Comparison of ENCODE assay signal across 15 cellular contexts in genomic region chr14:32432813-32433538, GRCh38.
DNase-seq lines count a peak whose midpoint lies in the region; ATAC-seq and TF ChIP-seq lines count a peak whose summit lies in the region.
"Had no signal": no experiment of that assay in that cellular context is flagged by ENCODE, and none has a peak within 500 bp of the region (broad histone marks: within the 10 kb centered on the region; RNA-seq: fewer than 3 reads in every experiment).

No MANE protein-coding gene starts in this region.

- intact Hi-C loops in right cardiac atrium (cut with DNase I) = no loop called here
- intact Hi-C loops in naive thymus-derived CD4-positive, alpha-beta T cell (cut with micrococcal nuclease) = no loop called here

- H3K4me1 Mint-ChIP-seq in chondrocyte (ENCODE audit: low read depth) = peaks cover 30% of the 10 kb centered on the region
- H3K4me1 Mint-ChIP-seq in activated naive CD8-positive, alpha-beta T cell treated with anti-CD3 and anti-CD28 coated beads for 36 hours = peaks cover 2% of the 10 kb centered on the region
- H3K4me1 Mint-ChIP-seq in naive thymus-derived CD4-positive, alpha-beta T cell = peaks cover 0 to 1% (median 0%) of the 10 kb centered on the region in 7 donors
- H3K4me1 Mint-ChIP-seq: activated naive CD8-positive, alpha-beta T cell treated with anti-CD3 and anti-CD28 coated beads, Interleukin-2, amount 10 ng/mL, durations not matched to agents 7 days and 5 days had no signal

- peaks cover 5% of the 10 kb centered on the region in 2 donors for H3K36me3 ChIP-seq in stomach smooth muscle (ENCODE audit: control insufficient read depth in 2 of 2, insufficient read depth in 2 of 2, low read length in 2 of 2)
- H3K36me3 ChIP-seq in naive thymus-derived CD4-positive, alpha-beta T cell (ENCODE audit: control insufficient read depth in 2 of 3, insufficient read depth in 3 of 3, low read length in 3 of 3) = no peaks in the 10 kb centered on the region

- H3K36me3 Mint-ChIP-seq in chondrocyte (ENCODE audit: low read depth) = no peaks in the 10 kb centered on the region
- H3K36me3 Mint-ChIP-seq in activated naive CD8-positive, alpha-beta T cell treated with anti-CD3 and anti-CD28 coated beads for 36 hours = no peaks in the 10 kb centered on the region
- peaks cover 0 to 22% (median 4%) of the 10 kb centered on the region in 5 donors for H3K36me3 Mint-ChIP-seq in naive thymus-derived CD4-positive, alpha-beta T cell
- H3K36me3 Mint-ChIP-seq: activated naive CD8-positive, alpha-beta T cell treated with anti-CD3 and anti-CD28 coated beads, Interleukin-2, amount 10 ng/mL, durations not matched to agents 7 days and 5 days had no signal

- H3K27me3 ChIP-seq in right cardiac atrium (ENCODE audit: control insufficient read depth, insufficient read depth) (no peaks in the 10 kb centered on the region), stomach smooth muscle (ENCODE audit: control insufficient read depth in 1 of 2, insufficient read depth in 2 of 2, low read length in 2 of 2) (no peaks in the 10 kb centered on the region)
- H3K27me3 ChIP-seq in naive thymus-derived CD4-positive, alpha-beta T cell (ENCODE audit: control insufficient read depth in 2 of 2, insufficient read depth in 2 of 2, low read length in 2 of 2) = no peaks in the 10 kb centered on the region

- H3K4me3 ChIP-seq in right cardiac atrium (ENCODE audit: low read length) = no peak overlapping the region
- peak overlapping the region; percentile 40 to 64 for H3K4me3 ChIP-seq in stomach smooth muscle (ENCODE audit: low read length in 2 of 2)
- H3K4me3 ChIP-seq in naive thymus-derived CD4-positive, alpha-beta T cell (ENCODE audit: low read length) = no peak overlapping the region

- CTCF ChIA-PET in naive thymus-derived CD4-positive, alpha-beta T cell (lab: Charles Lee) = no interaction called here

- ATAC-seq in GM18868 (IDR thresholded peaks at IDR 0.05; ENCODE audit: unreplicated experiment) (peak; percentile 35), right cardiac atrium (peak; percentile 61 to 80), GM21390 (IDR thresholded peaks at IDR 0.05; ENCODE audit: unreplicated experiment) (no peak)
- ATAC-seq in naive thymus-derived CD4-positive, alpha-beta T cell = no peak
- ATAC-seq: Panc1 had no signal

- H3K9me3 Mint-ChIP-seq in chondrocyte (ENCODE audit: low read depth) = no peaks in the 10 kb centered on the region
- H3K9me3 Mint-ChIP-seq in activated naive CD8-positive, alpha-beta T cell treated with anti-CD3 and anti-CD28 coated beads for 36 hours = no peaks in the 10 kb centered on the region
- peaks cover 0 to 3% (median 0%) of the 10 kb centered on the region in 11 donors for H3K9me3 Mint-ChIP-seq in naive thymus-derived CD4-positive, alpha-beta T cell
- H3K9me3 Mint-ChIP-seq: activated naive CD8-positive, alpha-beta T cell treated with anti-CD3 and anti-CD28 coated beads, Interleukin-2, amount 10 ng/mL, durations not matched to agents 7 days and 5 days; activated T-cell treated with anti-CD3 and anti-CD28 coated beads, Interleukin-2, amount 50 U/mL, for 24 hours had no signal

- H3K4me1 ChIP-seq in right cardiac atrium (ENCODE audit: control insufficient read depth, insufficient read depth, low read length) = peaks cover 3% of the 10 kb centered on the region
- H3K4me1 ChIP-seq in stomach smooth muscle (ENCODE audit: control insufficient read depth, insufficient read depth, low read length) = peaks cover 12% of the 10 kb centered on the region
- no peaks in the 10 kb centered on the region for H3K4me1 ChIP-seq in naive thymus-derived CD4-positive, alpha-beta T cell (ENCODE audit: control insufficient read depth in 2 of 2, insufficient read depth in 2 of 2, low read length in 2 of 2)

- no peak for DNase-seq in chondrocyte (ENCODE audit: low spot score)
- no peak for DNase-seq in right cardiac atrium
- no peak for DNase-seq in activated naive CD8-positive, alpha-beta T cell treated with anti-CD3 and anti-CD28 coated beads for 36 hours
- DNase-seq in naive thymus-derived CD4-positive, alpha-beta T cell = no peak
- no peak for DNase-seq in DMS114 treated with DMSO at 0.1 percent for 48 hours (lab: John Stamatoyannopoulos, UW; ENCODE audit: unreplicated experiment)
- DNase-seq: activated CD4-positive, alpha-beta T cell treated with anti-CD3 and anti-CD28 coated beads, Interleukin-2, amount 50 U/mL, for 48 hours; activated naive CD8-positive, alpha-beta T cell treated with anti-CD3 and anti-CD28 coated beads, Interleukin-2, amount 10 ng/mL, durations not matched to agents 7 days and 5 days; activated T-cell treated with anti-CD3 and anti-CD28 coated beads, Interleukin-2, amount 50 U/mL, for 24 hours; NCI-H2029; NCI-H69; stimulated activated CD4-positive, alpha-beta T cell treated with anti-CD3 and anti-CD28 coated beads, Interleukin-4, amount 100 ng/mL, for 24 hours had no signal

- WGBS in right cardiac atrium = 85% methylated on average over 8 of the region's 8 CpGs

- H3K27ac ChIP-seq in right cardiac atrium (ENCODE audit: low read length) (peak overlapping the region; percentile 23), stomach smooth muscle (ENCODE audit: low read length) (peak overlapping the region; percentile 73)
- H3K27ac ChIP-seq in naive thymus-derived CD4-positive, alpha-beta T cell (ENCODE audit: low read depth, low read length) = no peak overlapping the region

- H3K9ac ChIP-seq in stomach smooth muscle (ENCODE audit: low read length in 2 of 2) = peak overlapping the region; percentile 40 to 52

- H3K27ac Mint-ChIP-seq in chondrocyte (ENCODE audit: unreplicated experiment) = peak overlapping the region; percentile 61
- H3K27ac Mint-ChIP-seq in activated naive CD8-positive, alpha-beta T cell treated with anti-CD3 and anti-CD28 coated beads for 36 hours = no peak overlapping the region
- H3K27ac Mint-ChIP-seq in naive thymus-derived CD4-positive, alpha-beta T cell = no peak overlapping the region
- H3K27ac Mint-ChIP-seq: activated naive CD8-positive, alpha-beta T cell treated with anti-CD3 and anti-CD28 coated beads, Interleukin-2, amount 10 ng/mL, durations not matched to agents 7 days and 5 days; activated T-cell treated with anti-CD3 and anti-CD28 coated beads, Interleukin-2, amount 50 U/mL, for 24 hours had no signal

- no peaks in the 10 kb centered on the region for H3K9me3 ChIP-seq in right cardiac atrium (ENCODE audit: control insufficient read depth, low read length)
- no peaks in the 10 kb centered on the region for H3K9me3 ChIP-seq in stomach smooth muscle (ENCODE audit: control insufficient read depth in 2 of 2, low read length in 2 of 2)
- no peaks in the 10 kb centered on the region for H3K9me3 ChIP-seq in naive thymus-derived CD4-positive, alpha-beta T cell (ENCODE audit: control insufficient read depth in 2 of 3, low read length in 3 of 3)

- H3K27me3 Mint-ChIP-seq in chondrocyte (ENCODE audit: low read depth) = no peaks in the 10 kb centered on the region
- no peaks in the 10 kb centered on the region for H3K27me3 Mint-ChIP-seq in activated naive CD8-positive, alpha-beta T cell treated with anti-CD3 and anti-CD28 coated beads for 36 hours
- H3K27me3 Mint-ChIP-seq in naive thymus-derived CD4-positive, alpha-beta T cell = no peaks in the 10 kb centered on the region
- H3K27me3 Mint-ChIP-seq: activated naive CD8-positive, alpha-beta T cell treated with anti-CD3 and anti-CD28 coated beads, Interleukin-2, amount 10 ng/mL, durations not matched to agents 7 days and 5 days; activated T-cell treated with anti-CD3 and anti-CD28 coated beads, Interleukin-2, amount 50 U/mL, for 24 hours had no signal

- POLR2A ChIA-PET in naive thymus-derived CD4-positive, alpha-beta T cell (lab: Charles Lee) = no interaction called here

- no peak for TF ChIP-seq CTCF in chondrocyte (IDR thresholded peaks at IDR 0.05)

- H3K4me3 Mint-ChIP-seq in chondrocyte (ENCODE audit: unreplicated experiment) = no peak overlapping the region
- no peak overlapping the region for H3K4me3 Mint-ChIP-seq in activated naive CD8-positive, alpha-beta T cell treated with anti-CD3 and anti-CD28 coated beads for 36 hours
- no peak overlapping the region for H3K4me3 Mint-ChIP-seq in naive thymus-derived CD4-positive, alpha-beta T cell
- H3K4me3 Mint-ChIP-seq: activated naive CD8-positive, alpha-beta T cell treated with anti-CD3 and anti-CD28 coated beads, Interleukin-2, amount 10 ng/mL, durations not matched to agents 7 days and 5 days; activated T-cell treated with anti-CD3 and anti-CD28 coated beads, Interleukin-2, amount 50 U/mL, for 24 hours had no signal

Comparison
In these comparisons a context has a peak if more than half of its experiments do, and no peak if none do; other contexts are left out.
1. ATAC-seq: peak in GM18868 (single experiment) and right cardiac atrium (2 of 2); none in naive thymus-derived CD4-positive, alpha-beta T cell (single experiment) and GM21390 (single experiment).
2. H3K4me3 ChIP-seq: peak in stomach smooth muscle (2 of 2); none in right cardiac atrium (single experiment) and naive thymus-derived CD4-positive, alpha-beta T cell (single experiment).